13 cellular contexts compared by ENCODE assay signal in genomic region chr12:109321294-109321693, GRCh38. TPM values are rescaled to one million over a fixed set of nuclear protein-coding genes. Genes with fewer than 3 reads are reported as not detected.
"Had no signal": no experiment of that assay in that cellular context is flagged by ENCODE, and none has a peak within 500 bp of the region (broad histone marks: within the 10 kb centered on the region; RNA-seq: fewer than 3 reads in every experiment).

No MANE protein-coding gene starts in this region.

RNA-seq across cellular contexts. Expression of gene FOXN4, which starts 12.2 kb away (rescaled TPM):
- total RNA-seq: activated B cell treated with CpG ODN at 0.5 μM for 24 hours; activated CD4-positive, alpha-beta memory T cell treated with anti-CD3 and anti-CD28 coated beads for 36 hours; activated CD4-positive, alpha-beta memory T cell treated with anti-CD3 and anti-CD28 coated beads, Interleukin-2, amount 10 ng/mL, durations not matched to agents 7 days and 5 days; activated CD4-positive, alpha-beta T cell treated with anti-CD3 and anti-CD28 coated beads for 36 hours; activated CD4-positive, alpha-beta T cell treated with anti-CD3 and anti-CD28 coated beads, Interleukin-2, amount 10 ng/mL, durations not matched to agents 24 days and 14 days; activated CD4-positive, alpha-beta T cell treated with anti-CD3 and anti-CD28 coated beads, Interleukin-2, amount 10 ng/mL, durations not matched to agents 7 days and 5 days; activated CD8-positive, alpha-beta memory T cell treated with anti-CD3 and anti-CD28 coated beads for 36 hours; activated CD8-positive, alpha-beta memory T cell treated with anti-CD3 and anti-CD28 coated beads, Interleukin-2, amount 10 ng/mL, durations not matched to agents 7 days and 5 days; activated CD8-positive, alpha-beta T cell treated with anti-CD3 and anti-CD28 coated beads for 36 hours; activated CD8-positive, alpha-beta T cell treated with anti-CD3 and anti-CD28 coated beads, Interleukin-2, amount 10 ng/mL, durations not matched to agents 7 days and 5 days; T-helper 1 cell treated with Interleukin-12 subunit alpha and Interleukin-12 subunit beta and Interleukin-4 antibody, amounts not matched to agents 30 ng/mL and 1 ng/mL, for 36 hours; T-helper 17 cell; T-helper 2 cell treated with Interferon-gamma antibody and Interleukin-4, amounts not matched to agents 100 ng/mL and 5 ng/mL, for 36 hours had no signal

RNA-seq across cellular contexts. Expression of gene MYO1H, which starts 26.4 kb away (rescaled TPM):
- total RNA-seq: activated B cell treated with CpG ODN at 0.5 μM for 24 hours; activated CD4-positive, alpha-beta memory T cell treated with anti-CD3 and anti-CD28 coated beads for 36 hours; activated CD4-positive, alpha-beta memory T cell treated with anti-CD3 and anti-CD28 coated beads, Interleukin-2, amount 10 ng/mL, durations not matched to agents 7 days and 5 days; activated CD4-positive, alpha-beta T cell treated with anti-CD3 and anti-CD28 coated beads for 36 hours; activated CD4-positive, alpha-beta T cell treated with anti-CD3 and anti-CD28 coated beads, Interleukin-2, amount 10 ng/mL, durations not matched to agents 24 days and 14 days; activated CD4-positive, alpha-beta T cell treated with anti-CD3 and anti-CD28 coated beads, Interleukin-2, amount 10 ng/mL, durations not matched to agents 7 days and 5 days; activated CD8-positive, alpha-beta memory T cell treated with anti-CD3 and anti-CD28 coated beads for 36 hours; activated CD8-positive, alpha-beta memory T cell treated with anti-CD3 and anti-CD28 coated beads, Interleukin-2, amount 10 ng/mL, durations not matched to agents 7 days and 5 days; activated CD8-positive, alpha-beta T cell treated with anti-CD3 and anti-CD28 coated beads for 36 hours; activated CD8-positive, alpha-beta T cell treated with anti-CD3 and anti-CD28 coated beads, Interleukin-2, amount 10 ng/mL, durations not matched to agents 7 days and 5 days; T-helper 1 cell treated with Interleukin-12 subunit alpha and Interleukin-12 subunit beta and Interleukin-4 antibody, amounts not matched to agents 30 ng/mL and 1 ng/mL, for 36 hours; T-helper 17 cell; T-helper 2 cell treated with Interferon-gamma antibody and Interleukin-4, amounts not matched to agents 100 ng/mL and 5 ng/mL, for 36 hours had no signal
